Comparison of ENCODE assay signal across 1 cellular context in the genomic region with DNA sequence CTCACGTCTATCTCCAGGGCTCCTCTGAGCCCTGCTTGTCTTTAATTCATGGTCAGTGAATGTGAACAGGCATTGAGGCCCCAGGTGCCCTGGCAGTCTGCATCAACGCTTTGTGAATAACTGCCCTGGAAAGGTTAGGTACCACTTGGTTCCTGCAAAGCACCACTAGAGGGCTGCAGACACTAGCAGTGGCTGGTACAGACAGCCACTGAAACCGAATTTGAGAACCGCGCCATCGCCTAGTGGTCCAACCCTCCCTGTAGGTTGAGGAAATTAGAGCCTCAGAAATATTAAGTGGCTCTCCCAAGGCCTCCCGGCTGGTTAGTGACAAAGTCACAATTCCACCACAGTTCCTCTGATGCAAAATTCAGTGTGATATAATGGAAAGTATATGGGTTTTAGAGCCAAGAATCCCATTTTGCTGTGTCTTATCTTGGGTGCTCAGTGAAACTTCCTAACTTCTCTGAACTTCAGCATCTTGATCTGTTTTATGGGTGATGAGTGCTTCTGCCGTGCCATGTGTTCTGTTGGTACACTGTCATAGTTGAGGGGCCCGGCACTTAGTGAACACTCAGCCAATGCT.
TF ChIP-seq lines count a peak whose summit lies in the region.

No MANE protein-coding gene starts in this region.

TF ChIP-seq in HepG2, 621 proteins besides CTCF, POLR2A, EP300 and RAD21 (continued from another document):
- TF ChIP-seq SRY (CRISPR knock-in tag; IDR thresholded peaks at IDR 0.05) (no peak), ETV6 (CRISPR knock-in tag; conservative IDR thresholded peaks at IDR 0.05) (no peak), MTA1 (CRISPR knock-in tag; IDR thresholded peaks at IDR 0.05; ENCODE audit: borderline replicate concordance) (no peak), PAX8 (CRISPR knock-in tag; IDR thresholded peaks at IDR 0.05; ENCODE audit: borderline replicate concordance) (no peak), CBFB (CRISPR knock-in tag; IDR thresholded peaks at IDR 0.05) (no peak), POLR2AphosphoS2 (IDR thresholded peaks at IDR 0.05; ENCODE audit: low read depth, low read length) (no peak), ZNF484 (CRISPR knock-in tag; IDR thresholded peaks at IDR 0.05; ENCODE audit: borderline replicate concordance, low read depth) (no peak), RARG (CRISPR knock-in tag; IDR thresholded peaks at IDR 0.05; ENCODE audit: low read depth) (no peak), RARA (CRISPR knock-in tag; IDR thresholded peaks at IDR 0.05) (no peak), ZNF224 (CRISPR knock-in tag; IDR thresholded peaks at IDR 0.05) (no peak), SALL1 (CRISPR knock-in tag; IDR thresholded peaks at IDR 0.05) (0 out of 2 replicates have a peak, but pooled peaks have one; percentile 29), ZSCAN25 (CRISPR knock-in tag; IDR thresholded peaks at IDR 0.05) (no peak), SMC3 (IDR thresholded peaks at IDR 0.05; ENCODE audit: low read length) (peak; percentile 88), ZNF724P (CRISPR knock-in tag; IDR thresholded peaks at IDR 0.05; ENCODE audit: borderline replicate concordance) (no peak), DNMT1 (CRISPR knock-in tag; IDR thresholded peaks at IDR 0.05) (no peak), SOX13 (IDR thresholded peaks at IDR 0.05) (no peak), SOX13 (CRISPR knock-in tag; conservative IDR thresholded peaks at IDR 0.05 in 1 of 2, IDR thresholded peaks at IDR 0.05 in 1 of 2) (no peak), CEBPB (IDR thresholded peaks at IDR 0.05; ENCODE audit: borderline replicate concordance, low read depth, low read length) (no peak), RCOR2 (CRISPR knock-in tag; IDR thresholded peaks at IDR 0.05) (no peak), NPAS2 (CRISPR knock-in tag; IDR thresholded peaks at IDR 0.05; ENCODE audit: borderline replicate concordance) (no peak), MATR3 (CRISPR knock-in tag; IDR thresholded peaks at IDR 0.05) (no peak), XRCC5 (optimal IDR thresholded peaks at IDR 0.05; ENCODE audit: low read length) (peak; percentile 67), FOXJ3 (CRISPR knock-in tag; IDR thresholded peaks at IDR 0.05; ENCODE audit: borderline replicate concordance) (no peak), ZNF317 (CRISPR knock-in tag; IDR thresholded peaks at IDR 0.05) (no peak), ZNF713 (CRISPR knock-in tag; IDR thresholded peaks at IDR 0.05) (no peak), ZNF577 (CRISPR knock-in tag; IDR thresholded peaks at IDR 0.05; ENCODE audit: borderline replicate concordance, low read depth) (no peak), STAG1 (CRISPR knock-in tag; IDR thresholded peaks at IDR 0.05) (peak; percentile 96)
- TF ChIP-seq, protein P1, sequence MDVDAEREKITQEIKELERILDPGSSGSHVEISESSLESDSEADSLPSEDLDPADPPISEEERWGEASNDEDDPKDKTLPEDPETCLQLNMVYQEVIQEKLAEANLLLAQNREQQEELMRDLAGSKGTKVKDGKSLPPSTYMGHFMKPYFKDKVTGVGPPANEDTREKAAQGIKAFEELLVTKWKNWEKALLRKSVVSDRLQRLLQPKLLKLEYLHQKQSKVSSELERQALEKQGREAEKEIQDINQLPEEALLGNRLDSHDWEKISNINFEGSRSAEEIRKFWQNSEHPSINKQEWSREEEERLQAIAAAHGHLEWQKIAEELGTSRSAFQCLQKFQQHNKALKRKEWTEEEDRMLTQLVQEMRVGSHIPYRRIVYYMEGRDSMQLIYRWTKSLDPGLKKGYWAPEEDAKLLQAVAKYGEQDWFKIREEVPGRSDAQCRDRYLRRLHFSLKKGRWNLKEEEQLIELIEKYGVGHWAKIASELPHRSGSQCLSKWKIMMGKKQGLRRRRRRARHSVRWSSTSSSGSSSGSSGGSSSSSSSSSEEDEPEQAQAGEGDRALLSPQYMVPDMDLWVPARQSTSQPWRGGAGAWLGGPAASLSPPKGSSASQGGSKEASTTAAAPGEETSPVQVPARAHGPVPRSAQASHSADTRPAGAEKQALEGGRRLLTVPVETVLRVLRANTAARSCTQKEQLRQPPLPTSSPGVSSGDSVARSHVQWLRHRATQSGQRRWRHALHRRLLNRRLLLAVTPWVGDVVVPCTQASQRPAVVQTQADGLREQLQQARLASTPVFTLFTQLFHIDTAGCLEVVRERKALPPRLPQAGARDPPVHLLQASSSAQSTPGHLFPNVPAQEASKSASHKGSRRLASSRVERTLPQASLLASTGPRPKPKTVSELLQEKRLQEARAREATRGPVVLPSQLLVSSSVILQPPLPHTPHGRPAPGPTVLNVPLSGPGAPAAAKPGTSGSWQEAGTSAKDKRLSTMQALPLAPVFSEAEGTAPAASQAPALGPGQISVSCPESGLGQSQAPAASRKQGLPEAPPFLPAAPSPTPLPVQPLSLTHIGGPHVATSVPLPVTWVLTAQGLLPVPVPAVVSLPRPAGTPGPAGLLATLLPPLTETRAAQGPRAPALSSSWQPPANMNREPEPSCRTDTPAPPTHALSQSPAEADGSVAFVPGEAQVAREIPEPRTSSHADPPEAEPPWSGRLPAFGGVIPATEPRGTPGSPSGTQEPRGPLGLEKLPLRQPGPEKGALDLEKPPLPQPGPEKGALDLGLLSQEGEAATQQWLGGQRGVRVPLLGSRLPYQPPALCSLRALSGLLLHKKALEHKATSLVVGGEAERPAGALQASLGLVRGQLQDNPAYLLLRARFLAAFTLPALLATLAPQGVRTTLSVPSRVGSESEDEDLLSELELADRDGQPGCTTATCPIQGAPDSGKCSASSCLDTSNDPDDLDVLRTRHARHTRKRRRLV (CRISPR knock-in tag; IDR thresholded peaks at IDR 0.05): no peak
- TF ChIP-seq, protein P2, sequence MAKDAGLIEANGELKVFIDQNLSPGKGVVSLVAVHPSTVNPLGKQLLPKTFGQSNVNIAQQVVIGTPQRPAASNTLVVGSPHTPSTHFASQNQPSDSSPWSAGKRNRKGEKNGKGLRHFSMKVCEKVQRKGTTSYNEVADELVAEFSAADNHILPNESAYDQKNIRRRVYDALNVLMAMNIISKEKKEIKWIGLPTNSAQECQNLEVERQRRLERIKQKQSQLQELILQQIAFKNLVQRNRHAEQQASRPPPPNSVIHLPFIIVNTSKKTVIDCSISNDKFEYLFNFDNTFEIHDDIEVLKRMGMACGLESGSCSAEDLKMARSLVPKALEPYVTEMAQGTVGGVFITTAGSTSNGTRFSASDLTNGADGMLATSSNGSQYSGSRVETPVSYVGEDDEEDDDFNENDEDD (CRISPR knock-in tag; IDR thresholded peaks at IDR 0.05; ENCODE audit: borderline replicate concordance): peak; percentile 59; the same call in 1 of the 2 replicates
- TF ChIP-seq, protein P3, sequence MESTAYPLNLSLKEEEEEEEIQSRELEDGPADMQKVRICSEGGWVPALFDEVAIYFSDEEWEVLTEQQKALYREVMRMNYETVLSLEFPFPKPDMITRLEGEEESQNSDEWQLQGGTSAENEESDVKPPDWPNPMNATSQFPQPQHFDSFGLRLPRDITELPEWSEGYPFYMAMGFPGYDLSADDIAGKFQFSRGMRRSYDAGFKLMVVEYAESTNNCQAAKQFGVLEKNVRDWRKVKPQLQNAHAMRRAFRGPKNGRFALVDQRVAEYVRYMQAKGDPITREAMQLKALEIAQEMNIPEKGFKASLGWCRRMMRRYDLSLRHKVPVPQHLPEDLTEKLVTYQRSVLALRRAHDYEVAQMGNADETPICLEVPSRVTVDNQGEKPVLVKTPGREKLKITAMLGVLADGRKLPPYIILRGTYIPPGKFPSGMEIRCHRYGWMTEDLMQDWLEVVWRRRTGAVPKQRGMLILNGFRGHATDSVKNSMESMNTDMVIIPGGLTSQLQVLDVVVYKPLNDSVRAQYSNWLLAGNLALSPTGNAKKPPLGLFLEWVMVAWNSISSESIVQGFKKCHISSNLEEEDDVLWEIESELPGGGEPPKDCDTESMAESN (CRISPR knock-in tag; conservative IDR thresholded peaks at IDR 0.05): no peak
- TF ChIP-seq, protein P4, sequence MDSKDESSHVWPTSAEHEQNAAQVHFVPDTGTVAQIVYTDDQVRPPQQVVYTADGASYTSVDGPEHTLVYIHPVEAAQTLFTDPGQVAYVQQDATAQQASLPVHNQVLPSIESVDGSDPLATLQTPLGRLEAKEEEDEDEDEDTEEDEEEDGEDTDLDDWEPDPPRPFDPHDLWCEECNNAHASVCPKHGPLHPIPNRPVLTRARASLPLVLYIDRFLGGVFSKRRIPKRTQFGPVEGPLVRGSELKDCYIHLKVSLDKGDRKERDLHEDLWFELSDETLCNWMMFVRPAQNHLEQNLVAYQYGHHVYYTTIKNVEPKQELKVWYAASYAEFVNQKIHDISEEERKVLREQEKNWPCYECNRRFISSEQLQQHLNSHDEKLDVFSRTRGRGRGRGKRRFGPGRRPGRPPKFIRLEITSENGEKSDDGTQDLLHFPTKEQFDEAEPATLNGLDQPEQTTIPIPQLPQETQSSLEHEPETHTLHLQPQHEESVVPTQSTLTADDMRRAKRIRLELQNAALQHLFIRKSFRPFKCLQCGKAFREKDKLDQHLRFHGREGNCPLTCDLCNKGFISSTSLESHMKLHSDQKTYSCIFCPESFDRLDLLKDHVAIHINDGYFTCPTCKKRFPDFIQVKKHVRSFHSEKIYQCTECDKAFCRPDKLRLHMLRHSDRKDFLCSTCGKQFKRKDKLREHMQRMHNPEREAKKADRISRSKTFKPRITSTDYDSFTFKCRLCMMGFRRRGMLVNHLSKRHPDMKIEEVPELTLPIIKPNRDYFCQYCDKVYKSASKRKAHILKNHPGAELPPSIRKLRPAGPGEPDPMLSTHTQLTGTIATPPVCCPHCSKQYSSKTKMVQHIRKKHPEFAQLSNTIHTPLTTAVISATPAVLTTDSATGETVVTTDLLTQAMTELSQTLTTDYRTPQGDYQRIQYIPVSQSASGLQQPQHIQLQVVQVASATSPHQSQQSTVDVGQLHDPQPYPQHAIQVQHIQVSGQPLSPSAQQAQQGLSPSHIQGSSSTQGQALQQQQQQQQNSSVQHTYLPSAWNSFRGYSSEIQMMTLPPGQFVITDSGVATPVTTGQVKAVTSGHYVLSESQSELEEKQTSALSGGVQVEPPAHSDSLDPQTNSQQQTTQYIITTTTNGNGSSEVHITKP (CRISPR knock-in tag; IDR thresholded peaks at IDR 0.05; ENCODE audit: low read depth): no peak
- TF ChIP-seq, protein P5, sequence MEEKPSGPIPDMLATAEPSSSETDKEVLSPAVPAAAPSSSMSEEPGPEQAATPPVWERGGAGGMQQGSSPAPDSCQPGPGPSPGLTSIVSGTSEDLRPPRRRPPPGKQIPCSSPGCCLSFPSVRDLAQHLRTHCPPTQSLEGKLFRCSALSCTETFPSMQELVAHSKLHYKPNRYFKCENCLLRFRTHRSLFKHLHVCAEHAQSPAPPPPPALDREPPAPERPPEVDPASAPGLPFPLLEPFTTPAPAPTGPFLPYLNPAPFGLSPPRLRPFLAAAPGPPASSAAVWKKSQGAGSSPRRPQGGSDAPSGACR (CRISPR knock-in tag; IDR thresholded peaks at IDR 0.05): 0 out of 2 replicates have a peak, but pooled peaks have one; percentile 31
- TF ChIP-seq, protein P6, sequence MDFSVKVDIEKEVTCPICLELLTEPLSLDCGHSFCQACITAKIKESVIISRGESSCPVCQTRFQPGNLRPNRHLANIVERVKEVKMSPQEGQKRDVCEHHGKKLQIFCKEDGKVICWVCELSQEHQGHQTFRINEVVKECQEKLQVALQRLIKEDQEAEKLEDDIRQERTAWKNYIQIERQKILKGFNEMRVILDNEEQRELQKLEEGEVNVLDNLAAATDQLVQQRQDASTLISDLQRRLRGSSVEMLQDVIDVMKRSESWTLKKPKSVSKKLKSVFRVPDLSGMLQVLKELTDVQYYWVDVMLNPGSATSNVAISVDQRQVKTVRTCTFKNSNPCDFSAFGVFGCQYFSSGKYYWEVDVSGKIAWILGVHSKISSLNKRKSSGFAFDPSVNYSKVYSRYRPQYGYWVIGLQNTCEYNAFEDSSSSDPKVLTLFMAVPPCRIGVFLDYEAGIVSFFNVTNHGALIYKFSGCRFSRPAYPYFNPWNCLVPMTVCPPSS (IDR thresholded peaks at IDR 0.05): no peak
- TF ChIP-seq, protein P7, sequence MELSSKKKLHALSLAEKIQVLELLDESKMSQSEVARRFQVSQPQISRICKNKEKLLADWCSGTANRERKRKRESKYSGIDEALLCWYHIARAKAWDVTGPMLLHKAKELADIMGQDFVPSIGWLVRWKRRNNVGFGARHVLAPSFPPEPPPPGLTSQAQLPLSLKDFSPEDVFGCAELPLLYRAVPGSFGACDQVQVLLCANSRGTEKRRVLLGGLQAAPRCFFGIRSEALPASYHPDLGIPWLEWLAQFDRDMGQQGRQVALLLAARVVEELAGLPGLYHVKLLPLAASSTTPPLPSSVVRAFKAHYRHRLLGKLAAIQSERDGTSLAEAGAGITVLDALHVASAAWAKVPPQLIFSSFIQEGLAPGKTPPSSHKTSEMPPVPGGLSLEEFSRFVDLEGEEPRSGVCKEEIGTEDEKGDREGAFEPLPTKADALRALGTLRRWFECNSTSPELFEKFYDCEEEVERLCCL (CRISPR knock-in tag; IDR thresholded peaks at IDR 0.05; ENCODE audit: borderline replicate concordance): no peak
TF ChIP-seq in HepG2: peak in this region for 7.
